ENCODE assay signal across 19 cellular contexts in the genomic region with DNA sequence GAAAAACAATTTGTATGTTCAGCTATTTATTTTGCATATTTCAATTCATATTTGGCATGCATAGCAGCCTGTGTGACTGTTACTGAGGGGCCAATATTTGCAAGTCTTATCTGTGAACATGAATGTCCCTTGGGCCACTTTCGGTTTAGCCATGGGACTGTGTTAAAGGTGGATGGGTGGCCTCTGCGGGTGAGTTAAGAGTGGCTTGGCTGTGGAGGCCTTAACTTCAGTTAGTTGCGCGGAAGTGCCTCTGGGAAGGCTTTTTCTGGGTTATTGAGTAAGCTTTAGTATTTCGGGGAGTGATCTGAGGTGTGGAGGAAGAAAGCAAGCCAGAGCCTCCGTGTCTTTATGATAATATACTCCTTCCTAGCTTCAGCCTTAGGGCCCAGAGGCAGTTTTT.
"Had no signal": no experiment of that assay in that cellular context is flagged by ENCODE, and none has a peak within 500 bp of the region (broad histone marks: within the 10 kb centered on the region; RNA-seq: fewer than 3 reads in every experiment).

No MANE protein-coding gene starts in this region.

- DNase-seq: activated CD4-positive, alpha-beta T cell treated with anti-CD3 and anti-CD28 coated beads for 36 hours; activated CD4-positive, alpha-beta T cell treated with anti-CD3 and anti-CD28 coated beads, Interleukin-2, amount 50 U/mL, for 48 hours; activated gamma-delta T cell; cerebellar nuclear complex; effector CD4-positive, alpha-beta T cell; left cardiac atrium; midbrain; stimulated activated CD4-positive, alpha-beta T cell treated with anti-CD3 and anti-CD28 coated beads, Interleukin-2, amount 100 ng/mL, for 24 hours; stimulated activated naive CD8-positive, alpha-beta T cell treated with anti-CD3 and anti-CD28 coated beads, Interleukin-15, Interleukin-2, amounts not matched to agents 100 U/mL and 50 U/mL, for 24 hours had no signal

- H3K4me1 Mint-ChIP-seq: activated CD4-positive, alpha-beta T cell treated with anti-CD3 and anti-CD28 coated beads for 36 hours; activated naive CD4-positive, alpha-beta T cell treated with anti-CD3 and anti-CD28 coated beads, Interleukin-2, amount 50 U/mL, for 24 hours had no signal

- H3K27ac ChIP-seq: neural progenitor cell, prostate gland, right atrium auricular region, tibial nerve had no signal

- H3K27me3 Mint-ChIP-seq: activated CD4-positive, alpha-beta T cell treated with anti-CD3 and anti-CD28 coated beads for 36 hours; activated naive CD4-positive, alpha-beta T cell treated with anti-CD3 and anti-CD28 coated beads, Interleukin-2, amount 50 U/mL, for 24 hours had no signal

- H3K4me3 Mint-ChIP-seq: activated CD4-positive, alpha-beta T cell treated with anti-CD3 and anti-CD28 coated beads for 36 hours; activated naive CD4-positive, alpha-beta T cell treated with anti-CD3 and anti-CD28 coated beads, Interleukin-2, amount 50 U/mL, for 24 hours; neural progenitor cell; T-helper 2 cell treated with Interferon-gamma antibody and Interleukin-4, amounts not matched to agents 5 μg/mL and 100 μg/mL, for 36 hours; WTC11 had no signal

- H3K27me3 ChIP-seq: neural progenitor cell, right atrium auricular region, tibial nerve had no signal

- H3K27ac Mint-ChIP-seq: activated CD4-positive, alpha-beta T cell treated with anti-CD3 and anti-CD28 coated beads for 36 hours; activated naive CD4-positive, alpha-beta T cell treated with anti-CD3 and anti-CD28 coated beads, Interleukin-2, amount 50 U/mL, for 24 hours; neural progenitor cell; T-helper 2 cell treated with Interferon-gamma antibody and Interleukin-4, amounts not matched to agents 5 μg/mL and 100 μg/mL, for 36 hours; WTC11 had no signal

- H3K4me1 ChIP-seq: prostate gland, right atrium auricular region, tibial nerve had no signal

- ATAC-seq: activated CD4-positive, alpha-beta T cell treated with anti-CD3 and anti-CD28 coated beads for 36 hours; esophagus mucosa; stimulated activated naive CD8-positive, alpha-beta T cell treated with anti-CD3 and anti-CD28 coated beads, Interleukin-15, Interleukin-2, amounts not matched to agents 100 U/mL and 50 U/mL, for 24 hours; WTC11 had no signal

- H3K9me3 Mint-ChIP-seq: activated naive CD4-positive, alpha-beta T cell treated with anti-CD3 and anti-CD28 coated beads, Interleukin-2, amount 50 U/mL, for 24 hours; neural progenitor cell; WTC11 had no signal

- H3K9me3 ChIP-seq: prostate gland, right atrium auricular region, tibial nerve had no signal

- H3K4me2 ChIP-seq: neural progenitor cell had no signal

- FAIRE-seq: bronchial epithelial cell, TTC549 had no signal

- H3K9ac ChIP-seq: neural progenitor cell had no signal

- H3K4me3 ChIP-seq: neural progenitor cell, prostate gland, right atrium auricular region, tibial nerve had no signal

- H3K36me3 ChIP-seq: neural progenitor cell, prostate gland, right atrium auricular region, tibial nerve had no signal

- H2AFZ ChIP-seq: neural progenitor cell had no signal

- H3K36me3 Mint-ChIP-seq: activated naive CD4-positive, alpha-beta T cell treated with anti-CD3 and anti-CD28 coated beads, Interleukin-2, amount 50 U/mL, for 24 hours; neural progenitor cell; WTC11 had no signal
